In the genomic region with DNA sequence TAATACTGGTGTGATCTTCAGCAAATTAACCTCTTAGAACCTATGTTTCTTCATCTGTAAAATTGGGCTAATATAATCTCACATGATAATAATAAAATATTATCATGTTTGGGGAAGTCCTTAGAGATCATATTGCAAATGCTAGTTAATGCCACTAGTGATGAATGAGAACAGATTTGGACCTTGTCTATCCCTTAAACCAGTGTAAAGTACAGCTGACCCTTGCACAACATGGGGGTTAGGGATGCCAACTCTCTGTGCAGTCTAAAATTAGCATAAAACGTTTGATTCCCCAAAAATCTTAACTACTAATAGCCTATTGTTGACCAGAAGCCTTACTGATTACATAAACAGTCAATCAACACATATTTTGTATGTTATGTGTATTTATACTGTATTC, we compare ENCODE assay signal across 34 cellular contexts.
"Had no signal": no experiment of that assay in that cellular context is flagged by ENCODE, and none has a peak within 500 bp of the region (broad histone marks: within the 10 kb centered on the region; RNA-seq: fewer than 3 reads in every experiment).

No MANE protein-coding gene starts in this region.

- H3K4me1 ChIP-seq: adrenal gland, ascending aorta, body of pancreas, breast epithelium had no signal

- FAIRE-seq: astrocyte, bronchial epithelial cell had no signal

- H3K9me3 ChIP-seq: adrenal gland, ascending aorta, body of pancreas, breast epithelium had no signal

- H3K4me3 ChIP-seq: adrenal gland, ascending aorta, body of pancreas, breast epithelium, cardiac muscle cell had no signal

- DNase-seq: activated effector memory CD4-positive, alpha-beta T cell treated with anti-CD3 and anti-CD28 coated beads, Interleukin-2, amount 50 U/mL, for 16 hours; activated effector memory CD4-positive, alpha-beta T cell treated with Interleukin-2 at 50 U/mL for 16 hours; activated gamma-delta T cell; activated gamma-delta T cell treated with Interleukin-2 at 50 U/mL for 16 hours; activated naive CD4-positive, alpha-beta T cell; activated naive CD4-positive, alpha-beta T cell treated with anti-CD3 and anti-CD28 coated beads for 36 hours; activated naive CD4-positive, alpha-beta T cell treated with anti-CD3 and anti-CD28 coated beads, Interleukin-2, amount 10 ng/mL, durations not matched to agents 7 days and 5 days; activated naive CD4-positive, alpha-beta T cell treated with anti-CD3 and anti-CD28 coated beads, Interleukin-2, amount 50 U/mL, for 16 hours; activated naive CD4-positive, alpha-beta T cell treated with Interleukin-2 at 50 U/mL for 16 hours; activated naive CD8-positive, alpha-beta T cell treated with anti-CD3 and anti-CD28 coated beads for 36 hours; activated naive CD8-positive, alpha-beta T cell treated with anti-CD3 and anti-CD28 coated beads, Interleukin-2, amount 10 ng/mL, durations not matched to agents 7 days and 5 days; activated naive CD8-positive, alpha-beta T cell treated with anti-CD3 and anti-CD28 coated beads, Interleukin-2, amount 50 U/mL, for 24 hours; activated T-cell treated with anti-CD3 and anti-CD28 coated beads, Interleukin-2, amount 50 U/mL, for 1 hour; activated T-cell treated with anti-CD3 and anti-CD28 coated beads, Interleukin-2, amount 50 U/mL, for 24 hours; activated T-cell treated with anti-CD3 and anti-CD28 coated beads, Interleukin-2, amount 50 U/mL, for 4 hours; activated T-cell treated with anti-CD3 and anti-CD28 coated beads, Interleukin-2, amount 50 U/mL, for 48 hours; activated T-cell treated with anti-CD3 and anti-CD28 coated beads, Interleukin-2, amount 50 U/mL, for 72 hours; adrenal gland; amniotic stem cell; amygdala; anterior cingulate cortex; aorta; body of pancreas; brain microvascular endothelial cell; caudate nucleus; central memory CD4-positive, alpha-beta T cell; cerebellar nuclear complex had no signal

- H3K27ac ChIP-seq: adrenal gland, ascending aorta, body of pancreas, brain microvascular endothelial cell, breast epithelium, cardiac muscle cell had no signal

- H3K36me3 ChIP-seq: adrenal gland, ascending aorta, brain microvascular endothelial cell, breast epithelium, cardiac muscle cell had no signal

- ATAC-seq: activated naive CD4-positive, alpha-beta T cell treated with anti-CD3 and anti-CD28 coated beads, Interleukin-2, amount 50 U/mL, for 72 hours; activated naive CD8-positive, alpha-beta T cell treated with anti-CD3 and anti-CD28 coated beads, Interleukin-2, amount 50 U/mL, for 24 hours; activated T-cell treated with anti-CD3 and anti-CD28 coated beads, Interleukin-2, amount 50 U/mL, for 4 hours; activated T-cell treated with anti-CD3 and anti-CD28 coated beads, Interleukin-2, amount 50 U/mL, for 72 hours; activated T-helper 17 cell treated with anti-CD3 and anti-CD28 coated beads, Interleukin-2, amount 50 U/mL, for 72 hours; body of pancreas had no signal

- H3K27me3 ChIP-seq: adrenal gland, ascending aorta, body of pancreas, brain microvascular endothelial cell, breast epithelium, cardiac muscle cell had no signal
